In genomic region chr21:46516068-46516467, GRCh38 we compare ENCODE assay signal across 15 cellular contexts.
"Had no signal": no experiment of that assay in that cellular context is flagged by ENCODE, and none has a peak within 500 bp of the region (broad histone marks: within the 10 kb centered on the region; RNA-seq: fewer than 3 reads in every experiment).

No MANE protein-coding gene starts in this region.

- H3K9me3 ChIP-seq: esophagus muscularis mucosa, ovary, spleen had no signal

- H3K36me3 ChIP-seq: ovary had no signal

- H3K27ac ChIP-seq: esophagus muscularis mucosa, ovary, SK-N-MC, WERI-Rb-1 had no signal

- H3K27ac Mint-ChIP-seq: activated CD4-positive, alpha-beta T cell treated with anti-CD3 and anti-CD28 coated beads for 36 hours; activated T-helper 1 cell treated with anti-CD3 and anti-CD28 coated beads, Interleukin-12 subunit alpha, Interleukin-12 subunit beta, Interleukin-2, Interleukin-4 antibody, amounts not matched to agents 30 ng/mL and 10 ng/mL and 1 ng/mL, durations not matched to agents 14 hours and 24 hours and 36 hours had no signal

- DNase-seq: activated CD4-positive, alpha-beta T cell treated with anti-CD3 and anti-CD28 coated beads for 36 hours; activated CD8-positive, alpha-beta memory T cell treated with anti-CD3 and anti-CD28 coated beads, Interleukin-2, amount 50 U/mL, for 48 hours; activated naive CD4-positive, alpha-beta T cell treated with anti-CD3 and anti-CD28 coated beads for 36 hours; amniotic stem cell; hypothalamus; mesendoderm; ovary; spleen; T1000; WERI-Rb-1 had no signal

- H3K27me3 Mint-ChIP-seq: activated CD4-positive, alpha-beta T cell treated with anti-CD3 and anti-CD28 coated beads for 36 hours had no signal

- H3K4me3 ChIP-seq: esophagus muscularis mucosa, ovary, SK-N-MC, spleen had no signal

- H3K27me3 ChIP-seq: esophagus muscularis mucosa, ovary, spleen had no signal

- H3K9me3 Mint-ChIP-seq: activated naive CD4-positive, alpha-beta T cell treated with anti-CD3 and anti-CD28 coated beads for 36 hours; activated T-helper 1 cell treated with anti-CD3 and anti-CD28 coated beads, Interleukin-12 subunit alpha, Interleukin-12 subunit beta, Interleukin-2, Interleukin-4 antibody, amounts not matched to agents 30 ng/mL and 10 ng/mL and 1 ng/mL, durations not matched to agents 14 hours and 24 hours and 36 hours had no signal

- H3K4me1 Mint-ChIP-seq: neural crest cell had no signal

- H3K4me3 Mint-ChIP-seq: activated CD4-positive, alpha-beta T cell treated with anti-CD3 and anti-CD28 coated beads for 36 hours; activated naive CD4-positive, alpha-beta T cell treated with anti-CD3 and anti-CD28 coated beads for 36 hours; activated T-helper 1 cell treated with anti-CD3 and anti-CD28 coated beads, Interleukin-12 subunit alpha, Interleukin-12 subunit beta, Interleukin-2, Interleukin-4 antibody, amounts not matched to agents 30 ng/mL and 10 ng/mL and 1 ng/mL, durations not matched to agents 14 hours and 24 hours and 36 hours; neural crest cell had no signal

- ATAC-seq: activated CD4-positive, alpha-beta T cell treated with anti-CD3 and anti-CD28 coated beads for 36 hours; sciatic nerve had no signal
